In genomic region chr4:153159016-153159415, GRCh38 we compare ENCODE assay signal across 16 cellular contexts. TPM values are rescaled to one million over a fixed set of nuclear protein-coding genes. Genes with fewer than 3 reads are reported as not detected.
A peak's percentile ranks its signal among the peaks of the same experiment; 100 is the strongest.
DNase-seq lines count a peak whose midpoint lies in the region; ATAC-seq and TF ChIP-seq lines count a peak whose summit lies in the region.
"Had no signal": no experiment of that assay in that cellular context is flagged by ENCODE, and none has a peak within 500 bp of the region (broad histone marks: within the 10 kb centered on the region; RNA-seq: fewer than 3 reads in every experiment).

No MANE protein-coding gene starts in this region.

- no peak overlapping the region for H4K91ac ChIP-seq in H9 (ENCODE audit: insufficient read length, low read depth, low read length)

- no peaks in the 10 kb centered on the region for H3K27me3 Mint-ChIP-seq in CD4-positive, alpha-beta T cell
- peaks cover 54% of the 10 kb centered on the region for H3K27me3 Mint-ChIP-seq in H9 (ENCODE audit: low read depth)

- H2BK15ac ChIP-seq in H9 (ENCODE audit: low read depth, low read length) = no peak overlapping the region

- H3K4me1 ChIP-seq in H9 (ENCODE audit: insufficient read depth, low read length) = no peaks in the 10 kb centered on the region
- peaks cover 29% of the 10 kb centered on the region for H3K4me1 ChIP-seq in SJSA1 (replicated peaks)

- H3K4me3 ChIP-seq in SJSA1 = no peak overlapping the region
- H3K4me3 ChIP-seq: HAP-1, heart left ventricle had no signal

- H3T11ph ChIP-seq in H9 (ENCODE audit: low read length) = no peak overlapping the region

- intact Hi-C loops in CD4-positive, alpha-beta T cell (cut with DNase I, micrococcal nuclease) = loop anchor here in 1 of 2 experiments (5.0 kb wide), 1 partner anchor 83 kb away; no protein-coding TSS in a partner anchor
- intact Hi-C loops in left colon (cut with DNase I, micrococcal nuclease) = no loop called here

- no peaks in the 10 kb centered on the region for H4K20me1 ChIP-seq in H9 (ENCODE audit: control insufficient read depth, insufficient read depth, insufficient read length)

- H2AFZ ChIP-seq in H9 (ENCODE audit: low read length) = no peak overlapping the region

- no peak overlapping the region for H4K5ac ChIP-seq in H9 (ENCODE audit: insufficient read length, low read depth, low read length)

- no peaks in the 10 kb centered on the region for H3K36me3 Mint-ChIP-seq in CD4-positive, alpha-beta T cell (ENCODE audit: low read depth)
- H3K36me3 Mint-ChIP-seq in H9 (ENCODE audit: insufficient read depth in 1 of 3, low read depth in 3 of 3) = no peaks in the 10 kb centered on the region

- peaks cover 39% of the 10 kb centered on the region for H3K4me1 Mint-ChIP-seq in CD4-positive, alpha-beta T cell (ENCODE audit: low read depth)
- peaks cover 15 to 28% of the 10 kb centered on the region in 2 experiments for H3K4me1 Mint-ChIP-seq in H9

- H2BK5ac ChIP-seq in H9 (ENCODE audit: insufficient read length, low read length) = no peak overlapping the region

- H3K27me3 ChIP-seq in CD4-positive, alpha-beta T cell (ENCODE audit: control insufficient read depth, insufficient read depth, low read length) = no peaks in the 10 kb centered on the region
- H3K27me3 ChIP-seq in H9 (ENCODE audit: insufficient read depth, low read length) (peaks cover 10% of the 10 kb centered on the region; the same call in 1 of the 2 replicates), SJSA1 (replicated peaks) (no peaks in the 10 kb centered on the region)

- no peak for TF ChIP-seq CTCF in CD4-positive, alpha-beta T cell (IDR thresholded peaks at IDR 0.05)
- TF ChIP-seq CTCF in H9 (conservative IDR thresholded peaks at IDR 0.05) = peak; percentile 41; the same call in 2 of the 3 replicates

- H3K27ac Mint-ChIP-seq in CD4-positive, alpha-beta T cell = no peak overlapping the region
- H3K27ac Mint-ChIP-seq in H9 = no peak overlapping the region
- H3K27ac Mint-ChIP-seq: activated B cell treated with CpG ODN at 0.5 μM for 24 hours had no signal

- no peaks in the 10 kb centered on the region for H3K9me3 ChIP-seq in CD4-positive, alpha-beta T cell (ENCODE audit: control insufficient read depth, low read length)
- H3K9me3 ChIP-seq in H9 (ENCODE audit: control insufficient read depth, low read depth, low read length) (no peaks in the 10 kb centered on the region), SJSA1 (replicated peaks) (no peaks in the 10 kb centered on the region)
- H3K9me3 ChIP-seq: HAP-1, heart left ventricle, neutrophil had no signal

- WGBS in H9 (ENCODE audit: extremely low coverage, insufficient read length, low lambda C conversion rate) = no CpG with 5 or more reads among the region's 4 CpGs

- peaks cover under 1% of the 10 kb centered on the region for H3K23me2 ChIP-seq in H9 (ENCODE audit: insufficient read length, low read depth, low read length, poor library complexity, severe bottlenecking)

- H3K56ac ChIP-seq in H9 (ENCODE audit: insufficient read length, low read depth, low read length) = no peak overlapping the region

- DNase-seq in CD4-positive, alpha-beta T cell = no peak
- DNase-seq in H9 (no peak), SJSA1 (ENCODE audit: low read depth in 1 of 2, low spot score in 2 of 2) (no peak), left colon (no peak), NCI-H526 (lab: John Stamatoyannopoulos, UW) (no peak), RPMI8226 (no peak), nucleus accumbens (lab: John Stamatoyannopoulos, UW) (no peak)
- DNase-seq: activated B cell treated with CpG ODN at 0.5 μM for 24 hours; amniotic stem cell; heart left ventricle; NCI-H146; NCI-H69; stimulated activated CD4-positive, alpha-beta T cell treated with anti-CD3 and anti-CD28 coated beads, Interleukin-12 subunit alpha, Interleukin-12 subunit beta, amount 100 ng/mL, for 4 hours had no signal

- H3K4ac ChIP-seq in H9 (ENCODE audit: low read depth, low read length) = no peak overlapping the region

- peak; percentile 45 for ATAC-seq in CD4-positive, alpha-beta T cell (ENCODE audit: poor library complexity)
- ATAC-seq in left colon (peak; percentile 81), GM19455 (IDR thresholded peaks at IDR 0.05; ENCODE audit: unreplicated experiment) (no peak)
- ATAC-seq: heart left ventricle had no signal

- H3K36me3 ChIP-seq in SJSA1 = no peaks in the 10 kb centered on the region
- H3K36me3 ChIP-seq: HAP-1, heart left ventricle, neutrophil had no signal

- H2AK5ac ChIP-seq in H9 (ENCODE audit: insufficient read length, low read length) = no peak overlapping the region

- no peak overlapping the region for H3K14ac ChIP-seq in H9 (ENCODE audit: insufficient read depth, low read length)

- H3K9me3 Mint-ChIP-seq in CD4-positive, alpha-beta T cell = no peaks in the 10 kb centered on the region
- peaks cover 0 to 5% of the 10 kb centered on the region in 2 experiments; a peak in 1 of 5 replicates for H3K9me3 Mint-ChIP-seq in H9
- H3K9me3 Mint-ChIP-seq: activated B cell treated with CpG ODN at 0.5 μM for 24 hours had no signal

- no peaks in the 10 kb centered on the region for H3K79me1 ChIP-seq in H9 (ENCODE audit: insufficient read depth, low read depth, low read length, poor library complexity, severe bottlenecking)

- H2BK12ac ChIP-seq in H9 (ENCODE audit: insufficient read length, low read depth, low read length) = no peak overlapping the region

- H3K23ac ChIP-seq in H9 (ENCODE audit: insufficient read length, low read depth, low read length) = no peak overlapping the region

- POLR2A ChIA-PET in CD4-positive, alpha-beta T cell (lab: Charles Lee) = no interaction called here

- no peaks in the 10 kb centered on the region for H3K79me2 ChIP-seq in H9 (ENCODE audit: insufficient read depth, low read length)

- no peak overlapping the region for H3K4me3 Mint-ChIP-seq in CD4-positive, alpha-beta T cell
- H3K4me3 Mint-ChIP-seq in H9 = no peak overlapping the region
- H3K4me3 Mint-ChIP-seq: activated B cell treated with CpG ODN at 0.5 μM for 24 hours had no signal

- H3K9ac ChIP-seq in H9 (ENCODE audit: extremely low read depth, insufficient read length, low read length) = no peak overlapping the region

- H3K18ac ChIP-seq in H9 (ENCODE audit: insufficient read length, low read depth, low read length) = no peak overlapping the region

- H4K8ac ChIP-seq in H9 (replicated peaks; ENCODE audit: insufficient read length, low read depth, low read length) = no peak overlapping the region

- H3K27ac ChIP-seq in CD4-positive, alpha-beta T cell (ENCODE audit: low read depth, low read length) = no peak overlapping the region
- H3K27ac ChIP-seq in H9 (ENCODE audit: insufficient read length, low read depth, low read length) (no peak overlapping the region), SJSA1 (peak overlapping the region; percentile 86)
- H3K27ac ChIP-seq: heart left ventricle, neutrophil had no signal

- no peak overlapping the region for H2BK120ac ChIP-seq in H9 (ENCODE audit: low read depth, low read length, poor library complexity, severe bottlenecking)

- H2BK20ac ChIP-seq in H9 (ENCODE audit: low read depth, low read length, poor library complexity, severe bottlenecking) = no peak overlapping the region

- no peak overlapping the region for H3K4me2 ChIP-seq in H9 (ENCODE audit: insufficient read depth, insufficient read length, low read length)

- CTCF ChIA-PET in CD4-positive, alpha-beta T cell (lab: Charles Lee) = interaction anchor here (0.6 to 2.0 kb wide), 4 partner anchors 11 to 180 kb away, joined by 3 to 8 read pairs (median 4); no protein-coding TSS in a partner anchor

RNA-seq across cellular contexts. Expression of gene TRIM2, which starts 45.2 kb away (rescaled TPM):
- 1 to 10 TPM; 1.9 to 3.4 TPM for total RNA-seq in CD4-positive, alpha-beta T cell
- 28.9 and 29.0 TPM in 2 replicates for total RNA-seq in H9 (2021)
- 11.7 and 22.4 TPM in 2 replicates for total RNA-seq in SJSA1 (2014; rRNA removed; shearing (Covaris generic))
- 100 to 1,000 TPM; 123 to 145 TPM for total RNA-seq in left colon
